Comparison of ENCODE assay signal across 1 cellular context in genomic region chr20:63941282-63942060, GRCh38.
TF ChIP-seq lines count a peak whose summit lies in the region.

No MANE protein-coding gene starts in this region.

TF ChIP-seq in GM23338, 12 proteins besides CTCF, POLR2A, EP300 and RAD21 (continued from another document):
- no peak for TF ChIP-seq REST (IDR thresholded peaks at IDR 0.05; ENCODE audit: unreplicated experiment)
- no peak for TF ChIP-seq EZH2 (IDR thresholded peaks at IDR 0.05; ENCODE audit: low read depth, unreplicated experiment)
- TF ChIP-seq NANOG (IDR thresholded peaks at IDR 0.05; ENCODE audit: borderline replicate concordance), result no peak
- no peak for TF ChIP-seq CREB1 (CRISPR knock-in tag; IDR thresholded peaks at IDR 0.05; ENCODE audit: low read depth)
- no peak for TF ChIP-seq ZNF331 (CRISPR knock-in tag; IDR thresholded peaks at IDR 0.05; ENCODE audit: low read depth)
